1 cellular context compared by ENCODE assay signal in genomic region chr6:13454286-13455221, GRCh38.
TF ChIP-seq lines count a peak whose summit lies in the region.

No MANE protein-coding gene starts in this region.

TF ChIP-seq in HCT116, 20 proteins besides CTCF, POLR2A, EP300 and RAD21 (continued from another document):
- TF ChIP-seq REST (IDR thresholded peaks at IDR 0.05; ENCODE audit: low read depth) (no peak), ZFX (IDR thresholded peaks at IDR 0.05) (no peak), ZNF274 (IDR thresholded peaks at IDR 0.05; ENCODE audit: low read depth, low read length) (no peak), SP1 (IDR thresholded peaks at IDR 0.05; ENCODE audit: low read depth) (no peak), EZH2phosphoT487 (IDR thresholded peaks at IDR 0.05; ENCODE audit: borderline replicate concordance) (no peak), SIN3A (IDR thresholded peaks at IDR 0.05; ENCODE audit: low read depth) (no peak), ATF3 (IDR thresholded peaks at IDR 0.05) (no peak), SRF (IDR thresholded peaks at IDR 0.05; ENCODE audit: low read depth) (no peak)
